In the genomic region with DNA sequence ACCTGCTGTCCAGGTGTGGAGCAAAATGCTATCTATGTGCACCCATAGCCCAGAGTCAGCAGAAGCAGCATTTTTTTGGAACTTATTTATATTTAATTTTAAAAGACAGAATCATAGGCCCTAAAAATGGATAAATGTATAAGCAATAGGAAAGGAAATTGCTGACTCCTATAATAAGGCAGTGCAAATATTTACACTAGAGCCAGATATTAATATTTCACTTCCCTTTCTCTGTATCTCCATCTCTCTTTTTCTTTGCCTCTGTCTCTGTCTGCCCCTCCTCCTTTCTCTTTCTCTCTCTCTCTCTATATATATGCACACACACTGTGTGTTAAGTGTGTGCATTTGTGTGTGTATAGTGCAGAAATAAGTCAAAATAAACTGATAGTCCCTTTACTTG, we compare ENCODE assay signal across 29 cellular contexts.
"Had no signal": no experiment of that assay in that cellular context is flagged by ENCODE, and none has a peak within 500 bp of the region (broad histone marks: within the 10 kb centered on the region; RNA-seq: fewer than 3 reads in every experiment).

No MANE protein-coding gene starts in this region.

- H3K4me1 Mint-ChIP-seq: activated CD8-positive, alpha-beta memory T cell treated with anti-CD3 and anti-CD28 coated beads, Interleukin-2, amount 10 ng/mL, durations not matched to agents 7 days and 5 days; stimulated activated naive B cell treated with anti-CD40 and anti-IgM and Interleukin-4, amounts not matched to agents 10 μg/mL and 1 μg/mL and 100 μg/mL, for 72 hours; T-helper 17 cell; WTC11 had no signal

- H3K4me1 ChIP-seq: colonic mucosa, gastroesophageal sphincter, pancreas, prostate gland, upper lobe of right lung had no signal

- H3K4me3 Mint-ChIP-seq: activated CD8-positive, alpha-beta memory T cell treated with anti-CD3 and anti-CD28 coated beads, Interleukin-2, amount 10 ng/mL, durations not matched to agents 7 days and 5 days; activated CD8-positive, alpha-beta T cell treated with anti-CD3 and anti-CD28 coated beads, Interleukin-2, amount 10 ng/mL, durations not matched to agents 7 days and 5 days; nephron progenitor cell; stimulated activated naive B cell treated with anti-CD40 and anti-IgM and Interleukin-4, amounts not matched to agents 10 μg/mL and 1 μg/mL and 100 μg/mL, for 72 hours; T-helper 17 cell; WTC11 had no signal

- ATAC-seq: activated CD8-positive, alpha-beta memory T cell treated with anti-CD3 and anti-CD28 coated beads, Interleukin-2, amount 10 ng/mL, durations not matched to agents 7 days and 5 days; activated CD8-positive, alpha-beta T cell treated with anti-CD3 and anti-CD28 coated beads, Interleukin-2, amount 10 ng/mL, durations not matched to agents 7 days and 5 days; activated naive CD4-positive, alpha-beta T cell treated with anti-CD3 and anti-CD28 coated beads, Interleukin-2, amount 50 U/mL, for 72 hours; gastroesophageal sphincter; left colon; pancreas; stimulated activated naive B cell treated with anti-CD40 and anti-IgM and Interleukin-4, amounts not matched to agents 10 μg/mL and 1 μg/mL and 100 μg/mL, for 72 hours; T-helper 17 cell; upper lobe of right lung; WTC11 had no signal

- H3K36me3 Mint-ChIP-seq: activated CD8-positive, alpha-beta memory T cell treated with anti-CD3 and anti-CD28 coated beads, Interleukin-2, amount 10 ng/mL, durations not matched to agents 7 days and 5 days; activated naive CD4-positive, alpha-beta T cell treated with anti-CD3 and anti-CD28 coated beads, Interleukin-2, amount 50 U/mL, for 72 hours; stimulated activated naive B cell treated with anti-CD40 and anti-IgM and Interleukin-4, amounts not matched to agents 10 μg/mL and 1 μg/mL and 100 μg/mL, for 72 hours had no signal

- H3K27me3 Mint-ChIP-seq: activated CD8-positive, alpha-beta memory T cell treated with anti-CD3 and anti-CD28 coated beads, Interleukin-2, amount 10 ng/mL, durations not matched to agents 7 days and 5 days; stimulated activated naive B cell treated with anti-CD40 and anti-IgM and Interleukin-4, amounts not matched to agents 10 μg/mL and 1 μg/mL and 100 μg/mL, for 72 hours; T-helper 17 cell had no signal

- H3K36me3 ChIP-seq: cardiac muscle cell, colonic mucosa, gastroesophageal sphincter, pancreas, prostate gland, stomach, thyroid gland, upper lobe of right lung had no signal

- FAIRE-seq: kidney, pancreas had no signal

- H3K9me3 Mint-ChIP-seq: activated naive CD4-positive, alpha-beta T cell treated with anti-CD3 and anti-CD28 coated beads, Interleukin-2, amount 50 U/mL, for 72 hours; nephron progenitor cell; stimulated activated naive B cell treated with anti-CD40 and anti-IgM and Interleukin-4, amounts not matched to agents 10 μg/mL and 1 μg/mL and 100 μg/mL, for 72 hours had no signal

- H3K27ac Mint-ChIP-seq: activated CD8-positive, alpha-beta memory T cell treated with anti-CD3 and anti-CD28 coated beads, Interleukin-2, amount 10 ng/mL, durations not matched to agents 7 days and 5 days; activated CD8-positive, alpha-beta T cell treated with anti-CD3 and anti-CD28 coated beads, Interleukin-2, amount 10 ng/mL, durations not matched to agents 7 days and 5 days; activated naive CD4-positive, alpha-beta T cell treated with anti-CD3 and anti-CD28 coated beads, Interleukin-2, amount 50 U/mL, for 72 hours; stimulated activated naive B cell treated with anti-CD40 and anti-IgM and Interleukin-4, amounts not matched to agents 10 μg/mL and 1 μg/mL and 100 μg/mL, for 72 hours; T-helper 17 cell; WTC11 had no signal

- H3K27ac ChIP-seq: cardiac muscle cell, colonic mucosa, gastroesophageal sphincter, pancreas, prostate gland, stomach, thyroid gland, upper lobe of right lung had no signal

- DNase-seq: activated CD4-positive, alpha-beta T cell treated with anti-CD3 and anti-CD28 coated beads for 1 hour; activated CD4-positive, alpha-beta T cell treated with anti-CD3 and anti-CD28 coated beads, Interleukin-2, amount 50 U/mL, for 1 hour; activated CD8-positive, alpha-beta memory T cell treated with anti-CD3 and anti-CD28 coated beads, Interleukin-2, amount 10 ng/mL, durations not matched to agents 7 days and 5 days; activated CD8-positive, alpha-beta T cell treated with anti-CD3 and anti-CD28 coated beads, Interleukin-2, amount 10 ng/mL, durations not matched to agents 7 days and 5 days; activated naive CD4-positive, alpha-beta T cell; activated T-cell treated with anti-CD3 and anti-CD28 coated beads, Interleukin-2, amount 50 U/mL, for 48 hours; cerebellar nuclear complex; colonic mucosa; effector CD8-positive, alpha-beta T cell; hippocampal formation; kidney; left colon; mammary epithelial cell; nephron progenitor cell; nucleus accumbens; pancreas; stimulated activated CD4-positive, alpha-beta T cell treated with anti-CD3 and anti-CD28 coated beads, Interleukin-15, amount 100 ng/mL, for 24 hours; stimulated activated CD4-positive, alpha-beta T cell treated with anti-CD3 and anti-CD28 coated beads, Interleukin-2, amount 100 ng/mL, for 24 hours; stimulated activated naive B cell treated with anti-CD40 and anti-IgM and Interleukin-4, amounts not matched to agents 10 μg/mL and 1 μg/mL and 100 μg/mL, for 72 hours; stomach; T-helper 17 cell; T1000; thyroid gland; upper lobe of right lung had no signal

- H3K9me3 ChIP-seq: colonic mucosa, gastroesophageal sphincter, pancreas, prostate gland, stomach, thyroid gland, upper lobe of right lung had no signal

- H3K4me3 ChIP-seq: cardiac muscle cell, colonic mucosa, gastroesophageal sphincter, pancreas, prostate gland, stomach, thyroid gland, upper lobe of right lung had no signal
